Comparison of ENCODE assay signal across 8 cellular contexts in the genomic region with DNA sequence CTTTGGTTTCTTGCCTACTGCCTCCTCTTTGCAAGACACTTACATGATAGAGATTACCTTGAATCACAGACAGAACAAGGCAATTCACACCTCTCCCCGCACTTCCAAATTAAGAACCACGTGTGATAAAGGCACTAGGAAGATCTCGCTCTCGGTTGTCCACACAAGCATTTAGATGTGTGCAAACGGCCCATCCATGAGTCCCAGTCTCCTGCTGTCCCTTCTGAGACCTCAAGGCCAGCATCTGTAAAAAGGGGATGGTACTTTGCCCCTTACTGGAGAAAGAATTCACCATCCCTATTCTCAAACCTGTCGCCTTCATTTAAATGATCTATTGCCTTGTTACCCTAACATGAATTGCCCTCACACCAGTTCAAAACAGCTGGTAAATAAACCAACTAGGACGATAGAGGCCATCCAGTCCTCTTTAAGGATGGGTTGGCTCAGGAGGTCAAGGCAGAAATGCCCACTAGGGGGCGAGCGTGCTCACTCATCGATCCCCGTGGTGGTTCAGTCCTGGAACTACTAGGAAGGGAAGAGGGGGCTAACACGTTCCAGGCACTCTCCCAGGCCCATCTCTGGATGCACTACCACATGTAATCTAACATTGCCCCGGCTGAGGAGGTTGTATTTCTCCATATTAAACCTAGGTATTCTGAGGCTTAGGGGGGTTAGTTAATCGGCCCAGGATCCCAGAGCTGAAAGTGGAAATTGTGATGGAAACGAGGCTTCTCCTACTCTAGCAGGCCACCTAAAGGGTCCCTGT.
DNase-seq lines count a peak whose midpoint lies in the region; ATAC-seq, FAIRE-seq and TF ChIP-seq lines count a peak whose summit lies in the region.

No MANE protein-coding gene starts in this region.

- TF ChIP-seq POLR2A in GM12891 (IDR thresholded peaks at IDR 0.05; ENCODE audit: low read depth, low read length) (no peak), endothelial cell of umbilical vein (IDR thresholded peaks at IDR 0.05; ENCODE audit: low read depth, low read length) (no peak)

- POLR2A ChIA-PET in endothelial cell of umbilical vein (lab: Charles Lee), result no interaction called here

- no peak overlapping the region for H2AFZ ChIP-seq in endothelial cell of umbilical vein (ENCODE audit: low read depth, low read length)

- no peak overlapping the region for H3K4me3 ChIP-seq in endothelial cell of umbilical vein (replicated peaks in 1 of 3; ENCODE audit: insufficient read depth in 1 of 3, low read depth in 1 of 3, low read length in 3 of 3)

- ATAC-seq in HG02885 (IDR thresholded peaks at IDR 0.05; ENCODE audit: poor library complexity, unreplicated experiment), result peak; percentile 93

- dilution Hi-C loops in endothelial cell of umbilical vein (cut with MboI; ENCODE audit: extremely low pct_ligation_motif_present, low sequenced_read_pairs), result no loop called here

- no peak overlapping the region for H3K27ac ChIP-seq in endothelial cell of umbilical vein (ENCODE audit: insufficient read depth, low read depth, low read length)
- no peak overlapping the region for H3K27ac ChIP-seq in substantia nigra (ENCODE audit: low read depth, low read length, poor library complexity, severe bottlenecking)

- FAIRE-seq in GM12891 (lab: Jason Lieb, UNC), result peak; percentile 82
- peak; percentile 82 for FAIRE-seq in endothelial cell of umbilical vein (lab: Jason Lieb, UNC)

- intact Hi-C loops in endothelial cell of umbilical vein (cut with micrococcal nuclease), result loop anchor here (1.0 to 10.0 kb wide), 6 partner anchors 64 to 876 kb away; no protein-coding TSS in a partner anchor

- no peak overlapping the region for H3K4me2 ChIP-seq in endothelial cell of umbilical vein (ENCODE audit: insufficient read depth, low read length)

- peaks cover 6 to 9% of the 10 kb centered on the region in 2 experiments for H3K27me3 ChIP-seq in endothelial cell of umbilical vein (ENCODE audit: control insufficient read depth in 2 of 2, insufficient read depth in 2 of 2, low read length in 2 of 2)

- H3K79me2 ChIP-seq in endothelial cell of umbilical vein (ENCODE audit: control insufficient read depth, insufficient read depth, low read length), result no peaks in the 10 kb centered on the region

- H3K36me3 ChIP-seq in endothelial cell of umbilical vein (ENCODE audit: control insufficient read depth in 2 of 2, extremely low read depth in 1 of 2, insufficient read depth in 2 of 2, low read length in 2 of 2), result no peaks in the 10 kb centered on the region

- CTCF ChIA-PET in endothelial cell of umbilical vein (lab: Charles Lee), result interaction anchor here (0.5 to 3.0 kb wide), 25 partner anchors 8 to 878 kb away, joined by 3 to 15 read pairs (median 4); a partner anchor contains a TSS

- H3K4me1 ChIP-seq in endothelial cell of umbilical vein (ENCODE audit: control insufficient read depth, extremely low read depth, insufficient read depth, low read length), result no peaks in the 10 kb centered on the region

- no peak overlapping the region for H3K9ac ChIP-seq in endothelial cell of umbilical vein (replicated peaks; ENCODE audit: extremely low read depth, insufficient read depth, low read length)

- no TSS peak for BruUV-seq in endothelial cell of umbilical vein (replicated peaks; lab: Mats Ljungman, UMichigan)

- no peaks in the 10 kb centered on the region for H3K9me3 ChIP-seq in endothelial cell of umbilical vein (replicated peaks; ENCODE audit: control insufficient read depth, insufficient read depth, low read length)

- no peaks in the 10 kb centered on the region for H3K9me1 ChIP-seq in endothelial cell of umbilical vein (replicated peaks; ENCODE audit: control insufficient read depth, extremely low read depth, insufficient read depth, low read length)

- peak; percentile 88 to 90 for TF ChIP-seq CTCF in endothelial cell of umbilical vein (IDR thresholded peaks at IDR 0.05; ENCODE audit: extremely low read depth in 1 of 2, insufficient read depth in 1 of 2, low read depth in 1 of 2, low read length in 2 of 2)

- H4K20me1 ChIP-seq in endothelial cell of umbilical vein (replicated peaks; ENCODE audit: control insufficient read depth, extremely low read depth, insufficient read depth, low read length), result no peaks in the 10 kb centered on the region

- peak; percentile 54 for DNase-seq in A172 (ENCODE audit: low spot score)
- DNase-seq in GM12891 (ENCODE audit: insufficient read length, low spot score), result peak; percentile 61
- peak; percentile 72 for DNase-seq in NCI-H2196 (lab: John Stamatoyannopoulos, UW; ENCODE audit: unreplicated experiment)
- peak; percentile 36 to 57 for DNase-seq in activated CD4-positive, alpha-beta T cell treated with anti-CD3 and anti-CD28 coated beads, Interleukin-2, amount 50 U/mL, for 24 hours (ENCODE audit: low read depth in 1 of 2, low spot score in 1 of 2)
- peak; percentile 67 for DNase-seq in endothelial cell of umbilical vein (ENCODE audit: low read depth, low spot score)
- peak; percentile 66 for DNase-seq in myocyte (ENCODE audit: low read depth)
- DNase-seq in substantia nigra (lab: John Stamatoyannopoulos, UW), result peak in 47 of 49 donors; percentile 5 to 88 (median 53)

TF ChIP-seq in GM12891, 5 proteins besides CTCF, POLR2A, EP300 and RAD21:
- TF ChIP-seq SPI1 (IDR thresholded peaks at IDR 0.05; ENCODE audit: low read depth, low read length), result no peak
- TF ChIP-seq POU2F2 (IDR thresholded peaks at IDR 0.05; ENCODE audit: low read depth, low read length), result no peak
- TF ChIP-seq POLR2AphosphoS5 (IDR thresholded peaks at IDR 0.05; ENCODE audit: low read depth, low read length), result no peak
- no peak for TF ChIP-seq TAF1 (IDR thresholded peaks at IDR 0.05; ENCODE audit: low read depth, low read length)
- no peak for TF ChIP-seq PAX5 (IDR thresholded peaks at IDR 0.05; ENCODE audit: insufficient read depth, low read length, severe bottlenecking)
TF ChIP-seq in GM12891: peak in this region for 0.

TF ChIP-seq in endothelial cell of umbilical vein, 7 proteins besides CTCF, POLR2A, EP300 and RAD21:
- TF ChIP-seq POLR2AphosphoS5 (IDR thresholded peaks at IDR 0.05; ENCODE audit: insufficient read depth, low read depth, low read length) (no peak), FOS (IDR thresholded peaks at IDR 0.05; ENCODE audit: borderline replicate concordance, insufficient read depth, low read length) (no peak), GATA2 (IDR thresholded peaks at IDR 0.05; ENCODE audit: insufficient read depth, insufficient read length, low read depth, low read length) (no peak), MYC (IDR thresholded peaks at IDR 0.05; ENCODE audit: low read depth, low read length) (no peak), EZH2 (IDR thresholded peaks at IDR 0.05; ENCODE audit: borderline replicate concordance, low read depth, low read length, severe bottlenecking) (no peak), JUN (IDR thresholded peaks at IDR 0.05; ENCODE audit: borderline replicate concordance, insufficient read depth, insufficient read length, low read depth) (no peak)
- TF ChIP-seq, protein P1, sequence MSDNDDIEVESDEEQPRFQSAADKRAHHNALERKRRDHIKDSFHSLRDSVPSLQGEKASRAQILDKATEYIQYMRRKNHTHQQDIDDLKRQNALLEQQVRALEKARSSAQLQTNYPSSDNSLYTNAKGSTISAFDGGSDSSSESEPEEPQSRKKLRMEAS (IDR thresholded peaks at IDR 0.05; ENCODE audit: insufficient read depth, insufficient read length), result no peak
